25 cellular contexts compared by ENCODE assay signal in the genomic region with DNA sequence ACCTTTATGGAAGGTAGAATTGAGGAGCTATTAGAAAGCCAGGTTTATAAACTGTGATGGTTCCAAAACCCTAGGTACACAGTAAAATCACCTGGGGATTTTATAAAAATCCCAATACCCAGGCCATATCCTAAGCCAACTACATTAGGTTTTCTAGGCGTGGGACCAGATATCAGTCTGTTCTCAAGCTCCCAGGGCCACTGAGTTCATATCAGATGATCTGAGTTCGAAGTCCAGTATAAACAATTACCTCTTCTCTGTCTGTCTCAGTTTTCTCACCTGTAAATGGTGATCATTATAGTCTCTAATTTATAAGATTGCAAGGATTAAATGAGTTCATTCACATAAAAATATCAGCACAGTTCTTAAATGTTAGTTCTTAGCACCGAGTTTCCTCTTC.
"Had no signal": no experiment of that assay in that cellular context is flagged by ENCODE, and none has a peak within 500 bp of the region (broad histone marks: within the 10 kb centered on the region; RNA-seq: fewer than 3 reads in every experiment).

No MANE protein-coding gene starts in this region.

- H3K4me3 ChIP-seq: left lung, lung, prostate gland, skin epidermis, spleen, suprapubic skin, thoracic aorta, tibial nerve, uterus had no signal

- H3K4me3 Mint-ChIP-seq: naive thymus-derived CD8-positive, alpha-beta T cell; nephron; neural crest cell; stimulated activated effector memory CD8-positive, alpha-beta T cell treated with anti-CD3 and anti-CD28 coated beads, Interleukin-12 subunit alpha, Interleukin-12 subunit beta, amount 100 ng/mL, for 72 hours; stimulated activated naive CD8-positive, alpha-beta T cell treated with anti-CD3 and anti-CD28 coated beads, Interleukin-15, Interleukin-2, amounts not matched to agents 100 ng/mL and 50 ng/mL, for 24 hours; type B pancreatic cell had no signal

- H3K9me3 ChIP-seq: left lung, prostate gland, spleen, suprapubic skin, thoracic aorta, tibial nerve, uterus had no signal

- H3K27me3 ChIP-seq: left lung, spleen, suprapubic skin, tibial nerve, uterus had no signal

- H3K4me1 Mint-ChIP-seq: nephron had no signal

- H3K9me3 Mint-ChIP-seq: naive thymus-derived CD8-positive, alpha-beta T cell; neural crest cell; stimulated activated effector memory CD8-positive, alpha-beta T cell treated with anti-CD3 and anti-CD28 coated beads, Interleukin-12 subunit alpha, Interleukin-12 subunit beta, amount 100 ng/mL, for 72 hours; stimulated activated naive CD8-positive, alpha-beta T cell treated with anti-CD3 and anti-CD28 coated beads, Interleukin-15, Interleukin-2, amounts not matched to agents 100 ng/mL and 50 ng/mL, for 24 hours; type B pancreatic cell had no signal

- H3K27me3 Mint-ChIP-seq: type B pancreatic cell had no signal

- ATAC-seq: left cardiac atrium; left lung; naive thymus-derived CD8-positive, alpha-beta T cell; right cardiac atrium; sciatic nerve; stimulated activated effector memory CD8-positive, alpha-beta T cell treated with anti-CD3 and anti-CD28 coated beads, Interleukin-12 subunit alpha, Interleukin-12 subunit beta, amount 100 ng/mL, for 72 hours had no signal

- H3K4me1 ChIP-seq: prostate gland, uterus had no signal

- H3K27ac ChIP-seq: left lung, prostate gland, suprapubic skin, thoracic aorta, tibial nerve, uterus had no signal

- H3K36me3 Mint-ChIP-seq: naive thymus-derived CD8-positive, alpha-beta T cell; type B pancreatic cell had no signal

- H3K27ac Mint-ChIP-seq: naive thymus-derived CD8-positive, alpha-beta T cell; nephron; stimulated activated effector memory CD8-positive, alpha-beta T cell treated with anti-CD3 and anti-CD28 coated beads, Interleukin-12 subunit alpha, Interleukin-12 subunit beta, amount 100 ng/mL, for 72 hours; stimulated activated naive CD8-positive, alpha-beta T cell treated with anti-CD3 and anti-CD28 coated beads, Interleukin-15, Interleukin-2, amounts not matched to agents 100 ng/mL and 50 ng/mL, for 24 hours; type B pancreatic cell had no signal

- FAIRE-seq: keratinocyte had no signal

- H3K36me3 ChIP-seq: left lung, prostate gland, spleen, suprapubic skin, thoracic aorta, tibial nerve, uterus had no signal

- DNase-seq: hippocampal formation; left cardiac atrium; left lung; midbrain; naive thymus-derived CD8-positive, alpha-beta T cell; nucleus accumbens; retina; right cardiac atrium; spleen; stimulated activated CD4-positive, alpha-beta T cell treated with anti-CD3 and anti-CD28 coated beads, Interleukin-4, amount 100 ng/mL, for 24 hours; stimulated activated naive CD4-positive, alpha-beta T cell; uterus had no signal
